ENCODE assay signal across 9 cellular contexts in genomic region chr13:110306960-110307696, GRCh38. TPM values are rescaled to one million over a fixed set of nuclear protein-coding genes. Genes with fewer than 3 reads are reported as not detected.
DNase-seq lines count a peak whose midpoint lies in the region; ATAC-seq, FAIRE-seq and TF ChIP-seq lines count a peak whose summit lies in the region.
"Had no signal": no experiment of that assay in that cellular context is flagged by ENCODE, and none has a peak within 500 bp of the region (broad histone marks: within the 10 kb centered on the region; RNA-seq: fewer than 3 reads in every experiment).

COL4A1 (minus strand) TSS chr13:110307157; CDS start chr13:110307027, 130 bp downstream.
COL4A2 (plus strand) TSS chr13:110307284; CDS start chr13:110307904, 620 bp downstream.

- H3K27ac Mint-ChIP-seq in natural killer cell treated with Interleukin-12 subunit alpha and Interleukin-12 subunit beta and Interleukin-15 and Interleukin-18, amount 100 ng/mL, for 72 hours = no peak within 1 kb of the TSS
- H3K27ac Mint-ChIP-seq in effector memory CD8-positive, alpha-beta T cell = no peak within 1 kb of the TSS
- H3K27ac Mint-ChIP-seq: activated B cell treated with CpG ODN at 0.5 μM for 24 hours had no signal

- FAIRE-seq in HepG2 (lab: Jason Lieb, UNC) (no peak), endothelial cell of umbilical vein (lab: Jason Lieb, UNC) (no peak)

- peaks cover 48 to 59% of the 10 kb centered on the region in 2 donors for H3K27me3 Mint-ChIP-seq in natural killer cell treated with Interleukin-12 subunit alpha and Interleukin-12 subunit beta and Interleukin-15 and Interleukin-18, amount 100 ng/mL, for 72 hours
- peaks cover 51 to 81% of the 10 kb centered on the region in 2 donors for H3K27me3 Mint-ChIP-seq in effector memory CD8-positive, alpha-beta T cell

- no peaks in the 10 kb centered on the region for H3K79me2 ChIP-seq in HepG2 (ENCODE audit: insufficient read depth, low read length)
- H3K79me2 ChIP-seq in endothelial cell of umbilical vein (ENCODE audit: control insufficient read depth, insufficient read depth, low read length) = peaks cover 93% of the 10 kb centered on the region

- H3K4me1 Mint-ChIP-seq in natural killer cell treated with Interleukin-12 subunit alpha and Interleukin-12 subunit beta and Interleukin-15 and Interleukin-18, amount 100 ng/mL, for 72 hours (ENCODE audit: low read depth in 2 of 2) = peaks cover 0 to 2% of the 10 kb centered on the region in 2 donors
- H3K4me1 Mint-ChIP-seq in effector memory CD8-positive, alpha-beta T cell (ENCODE audit: low read depth in 2 of 2) = peaks cover 0 to 2% of the 10 kb centered on the region in 2 donors

- no peak within 1 kb of the TSS for H3K4me3 Mint-ChIP-seq in natural killer cell treated with Interleukin-12 subunit alpha and Interleukin-12 subunit beta and Interleukin-15 and Interleukin-18, amount 100 ng/mL, for 72 hours
- no peak within 1 kb of the TSS for H3K4me3 Mint-ChIP-seq in effector memory CD8-positive, alpha-beta T cell
- H3K4me3 Mint-ChIP-seq: activated B cell treated with CpG ODN at 0.5 μM for 24 hours had no signal

- no peaks in the 10 kb centered on the region for H3K36me3 Mint-ChIP-seq in natural killer cell treated with Interleukin-12 subunit alpha and Interleukin-12 subunit beta and Interleukin-15 and Interleukin-18, amount 100 ng/mL, for 72 hours
- no peaks in the 10 kb centered on the region for H3K36me3 Mint-ChIP-seq in effector memory CD8-positive, alpha-beta T cell (ENCODE audit: insufficient read depth)

- no peak for DNase-seq in HepG2 (ENCODE audit: low spot score)
- peak; percentile 66 for DNase-seq in endothelial cell of umbilical vein (ENCODE audit: low read depth, low spot score)
- DNase-seq in mucosa of gallbladder (ENCODE audit: low spot score) = peak; percentile 69
- no peak for DNase-seq in NK-92 treated with Interleukin-12 subunit alpha and Interleukin-12 subunit beta, amount 100 ng/mL, for 24 hours (lab: John Stamatoyannopoulos, UW)
- DNase-seq in natural killer cell treated with Interleukin-12 subunit alpha and Interleukin-12 subunit beta and Interleukin-15 and Interleukin-18, amount 100 ng/mL, for 72 hours (ENCODE audit: low spot score) = no peak
- DNase-seq in effector memory CD8-positive, alpha-beta T cell = no peak
- DNase-seq: activated B cell treated with CpG ODN at 0.5 μM for 24 hours had no signal

- peak within 1 kb of the TSS; percentile 32 to 55 (median 45) for H3K4me3 ChIP-seq in liver (ENCODE audit: low read depth in 1 of 3, low read length in 3 of 3)
- H3K4me3 ChIP-seq in HepG2 (replicated peaks in 1 of 3; ENCODE audit: insufficient read depth in 1 of 3, low read depth in 2 of 3, low read length in 3 of 3) = no peak within 1 kb of the TSS
- peak within 1 kb of the TSS; percentile 64 to 83 (median 71) for H3K4me3 ChIP-seq in endothelial cell of umbilical vein (replicated peaks in 1 of 3; ENCODE audit: insufficient read depth in 1 of 3, low read depth in 1 of 3, low read length in 3 of 3)

- ATAC-seq in HepG2 (no peak), HG02588 (IDR thresholded peaks at IDR 0.05; ENCODE audit: unreplicated experiment) (no peak)
- ATAC-seq in natural killer cell treated with Interleukin-12 subunit alpha and Interleukin-12 subunit beta and Interleukin-15 and Interleukin-18, amount 100 ng/mL, for 72 hours = no peak
- no peak for ATAC-seq in effector memory CD8-positive, alpha-beta T cell (replicated peaks)

- H3K9ac ChIP-seq in liver (ENCODE audit: low read depth in 1 of 2, low read length in 2 of 2) = peak within 1 kb of the TSS; percentile 11 to 36
- no peak within 1 kb of the TSS for H3K9ac ChIP-seq in HepG2 (ENCODE audit: insufficient read depth, low read depth, low read length)
- H3K9ac ChIP-seq in endothelial cell of umbilical vein (replicated peaks; ENCODE audit: extremely low read depth, insufficient read depth, low read length) = peak within 1 kb of the TSS; percentile 74

- WGBS in liver = 2% methylated on average over 89 of the region's 89 CpGs
- WGBS in HepG2 (ENCODE audit: low lambda C conversion rate) = 71% methylated on average over 11 of the region's 89 CpGs

- H3K36me3 ChIP-seq in liver (ENCODE audit: control insufficient read depth in 4 of 4, insufficient read depth in 3 of 4, low read depth in 1 of 4, low read length in 3 of 4) (no peaks in the 10 kb centered on the region), HepG2 (replicated peaks in 1 of 2; ENCODE audit: control insufficient read depth in 1 of 2, insufficient read depth in 2 of 2, low read length in 2 of 2) (no peaks in the 10 kb centered on the region), endothelial cell of umbilical vein (ENCODE audit: control insufficient read depth in 2 of 2, extremely low read depth in 1 of 2, insufficient read depth in 2 of 2, low read length in 2 of 2) (peaks cover 2 to 7% of the 10 kb centered on the region in 2 experiments)

- no peak for TF ChIP-seq RAD21 in liver (IDR thresholded peaks at IDR 0.05)
- TF ChIP-seq RAD21 in HepG2 (CRISPR knock-in tag; IDR thresholded peaks at IDR 0.05) = no peak

- H4K20me1 ChIP-seq in HepG2 (ENCODE audit: insufficient read depth, low read length) = no peaks in the 10 kb centered on the region
- H4K20me1 ChIP-seq in endothelial cell of umbilical vein (replicated peaks; ENCODE audit: control insufficient read depth, extremely low read depth, insufficient read depth, low read length) = no peaks in the 10 kb centered on the region

- no TSS peak for BruUV-seq in HepG2 (replicated peaks; lab: Mats Ljungman, UMichigan)
- TSS peak; percentile 42 for BruUV-seq in endothelial cell of umbilical vein (replicated peaks; lab: Mats Ljungman, UMichigan)

- no peaks in the 10 kb centered on the region for H3K9me1 ChIP-seq in endothelial cell of umbilical vein (replicated peaks; ENCODE audit: control insufficient read depth, extremely low read depth, insufficient read depth, low read length)

- H2AFZ ChIP-seq in HepG2 (ENCODE audit: low read length) (no peak within 1 kb of the TSS), endothelial cell of umbilical vein (ENCODE audit: low read depth, low read length) (no peak within 1 kb of the TSS)

- in situ Hi-C loops in HepG2 (cut with HindIII; ENCODE audit: extremely low pct_ligation_motif_present, low pct_unique_long_range_greater_than_20kb) = no loop called here

- no peak for TF ChIP-seq EP300 in HepG2 (IDR thresholded peaks at IDR 0.05; ENCODE audit: low read depth in 2 of 2, low read length in 2 of 2)
- no peak for TF ChIP-seq EP300 in HepG2 (CRISPR knock-in tag; IDR thresholded peaks at IDR 0.05; ENCODE audit: borderline replicate concordance)

- H3K9me3 ChIP-seq in liver (ENCODE audit: control insufficient read depth in 4 of 4, low read length in 3 of 4) = no peaks in the 10 kb centered on the region
- H3K9me3 ChIP-seq in HepG2 (ENCODE audit: low read length) = no peaks in the 10 kb centered on the region
- H3K9me3 ChIP-seq in endothelial cell of umbilical vein (replicated peaks; ENCODE audit: control insufficient read depth, insufficient read depth, low read length) = no peaks in the 10 kb centered on the region

- intact Hi-C loops in HepG2 (cut with micrococcal nuclease; ENCODE audit: unreplicated experiment) (no loop called here), endothelial cell of umbilical vein (cut with micrococcal nuclease) (loop anchor here (1.0 to 2.0 kb wide), 6 partner anchors 9 to 85 kb away; no protein-coding TSS in a partner anchor)

- dilution Hi-C loops in endothelial cell of umbilical vein (cut with MboI; ENCODE audit: extremely low pct_ligation_motif_present, low sequenced_read_pairs) = no loop called here

- no peaks in the 10 kb centered on the region for H3K9me3 Mint-ChIP-seq in natural killer cell treated with Interleukin-12 subunit alpha and Interleukin-12 subunit beta and Interleukin-15 and Interleukin-18, amount 100 ng/mL, for 72 hours
- H3K9me3 Mint-ChIP-seq in effector memory CD8-positive, alpha-beta T cell = no peaks in the 10 kb centered on the region
- H3K9me3 Mint-ChIP-seq: activated B cell treated with CpG ODN at 0.5 μM for 24 hours had no signal

- H3K4me2 ChIP-seq in HepG2 (ENCODE audit: low read depth, low read length) = no peak within 1 kb of the TSS
- peak within 1 kb of the TSS; percentile 79 for H3K4me2 ChIP-seq in endothelial cell of umbilical vein (ENCODE audit: insufficient read depth, low read length)

- TF ChIP-seq POLR2A in HepG2 (IDR thresholded peaks at IDR 0.05; ENCODE audit: insufficient read depth in 1 of 2, low read depth in 2 of 2, low read length in 2 of 2) (no peak), endothelial cell of umbilical vein (IDR thresholded peaks at IDR 0.05; ENCODE audit: low read depth, low read length) (peak; percentile 92)

- H3K4me1 ChIP-seq in liver (ENCODE audit: control insufficient read depth in 4 of 4, insufficient read depth in 4 of 4, low read length in 3 of 4) (peaks cover 3 to 33% (median 20%) of the 10 kb centered on the region in 4 donors), HepG2 (ENCODE audit: insufficient read depth, low read length) (peaks cover 11% of the 10 kb centered on the region), endothelial cell of umbilical vein (ENCODE audit: control insufficient read depth, extremely low read depth, insufficient read depth, low read length) (peaks cover 69% of the 10 kb centered on the region)

- POLR2A ChIA-PET in HepG2 (lab: Yijun Ruan, JAX) = no interaction called here
- POLR2A ChIA-PET in endothelial cell of umbilical vein (lab: Charles Lee) = interaction anchor here (0.9 to 1.2 kb wide), 2 partner anchors 16 to 40 kb away, joined by 3 to 4 read pairs; no protein-coding TSS in a partner anchor

- peak within 1 kb of the TSS; percentile 79 to 82 for H3K27ac ChIP-seq in liver (ENCODE audit: low read depth in 1 of 2, low read length in 2 of 2)
- H3K27ac ChIP-seq in HepG2 (ENCODE audit: extremely low read length, insufficient read depth, low read length) = no peak within 1 kb of the TSS
- H3K27ac ChIP-seq in endothelial cell of umbilical vein (ENCODE audit: insufficient read depth, low read depth, low read length) = peak within 1 kb of the TSS; percentile 59

- TF ChIP-seq CTCF in liver (IDR thresholded peaks at IDR 0.05; ENCODE audit: low read depth, low read length, missing input control) = no peak
- TF ChIP-seq CTCF in HepG2 (CRISPR knock-in tag; IDR thresholded peaks at IDR 0.05) = no peak
- TF ChIP-seq CTCF in endothelial cell of umbilical vein (IDR thresholded peaks at IDR 0.05; ENCODE audit: extremely low read depth in 1 of 2, insufficient read depth in 1 of 2, low read depth in 1 of 2, low read length in 2 of 2) = no peak

- CTCF ChIA-PET in HepG2 (lab: Yijun Ruan, JAX; ENCODE audit: low intra/inter-chr PET ratio, low total read pairs) = no interaction called here
- CTCF ChIA-PET in endothelial cell of umbilical vein (lab: Charles Lee) = interaction anchor here (0.9 to 5.0 kb wide), 16 partner anchors 8 to 104 kb away, joined by 3 to 43 read pairs (median 6); no protein-coding TSS in a partner anchor

- H3K27me3 ChIP-seq in liver (ENCODE audit: control insufficient read depth in 4 of 4, insufficient read depth in 4 of 4, low read length in 3 of 4) (peaks cover 3 to 21% (median 9%) of the 10 kb centered on the region in 4 donors), HepG2 (ENCODE audit: control insufficient read depth in 1 of 2, insufficient read depth in 2 of 2, low read length in 2 of 2) (peaks cover 6 to 58% of the 10 kb centered on the region in 2 experiments; a peak in 3 of 5 replicates), endothelial cell of umbilical vein (ENCODE audit: control insufficient read depth in 2 of 2, insufficient read depth in 2 of 2, low read length in 2 of 2) (no peaks in the 10 kb centered on the region)

RNA-seq across cellular contexts. Expression of gene COL4A1, which starts in this region (rescaled TPM):
- total RNA-seq in liver (10 to 100 TPM; 41.0 to 68.5 TPM), HepG2 (2016; rRNA removed; fragmentation: Illumina TruSeq; extraction: Trizol) (not detected in 2 replicates), endothelial cell of umbilical vein (1,119 and 1,341 TPM in 2 replicates), mucosa of gallbladder (347 TPM)
- polyA plus RNA-seq in liver (10 to 100 TPM in 1 of 2 donors, 1 to 10 TPM in 1; 5.0 to 34.7 TPM), HepG2 (2011; rRNA removed) (0.03 TPM in 1 of 2 replicates, not detected in the other), endothelial cell of umbilical vein (379 and 384 TPM in 2 replicates)
- not detected in 2 replicates for total RNA-seq in HepG2 (2016; cell fraction: cytosol; rRNA removed; fragmentation: Illumina TruSeq; extraction: Trizol; ENCODE audit: low read depth)
- not detected in 2 replicates for total RNA-seq in HepG2 (2016; cell fraction: insoluble cytoplasmic fraction; rRNA removed; fragmentation: Illumina TruSeq; extraction: Trizol)
- not detected in 2 replicates for total RNA-seq in HepG2 (2016; cell fraction: membrane; rRNA removed; fragmentation: Illumina TruSeq; extraction: Trizol)
- total RNA-seq in HepG2 (2016; cell fraction: nucleus; rRNA removed; fragmentation: Illumina TruSeq; extraction: Trizol) = not detected in 2 replicates
- polyA plus RNA-seq in HepG2 (2011; cell fraction: cytosol; rRNA removed) = not detected in 2 replicates
- polyA plus RNA-seq in HepG2 (2011; cell fraction: nucleus; rRNA removed) = 0.05 TPM in 1 of 2 replicates, not detected in the other
- not detected in 2 replicates for polyA plus RNA-seq in HepG2 (2012)
- not detected in 2 replicates for polyA plus RNA-seq in HepG2 (2016; cell fraction: cytosol; fragmentation: Illumina TruSeq; extraction: Trizol; ENCODE audit: low read depth)
- polyA plus RNA-seq in HepG2 (2016; cell fraction: insoluble cytoplasmic fraction; fragmentation: Illumina TruSeq; extraction: Trizol; ENCODE audit: low read depth) = not detected in 2 replicates
- not detected in 2 replicates for polyA plus RNA-seq in HepG2 (2016; cell fraction: membrane; fragmentation: Illumina TruSeq; extraction: Trizol; ENCODE audit: low read depth)
- not detected in 2 replicates for polyA plus RNA-seq in HepG2 (2016; cell fraction: nucleus; fragmentation: Illumina TruSeq; extraction: Trizol; ENCODE audit: insufficient read depth, low read depth)
- polyA minus RNA-seq in HepG2 (2011; rRNA and poly(A)+ RNA removed; ENCODE audit: low replicate concordance) = 10.2 TPM in 1 of 2 replicates, not detected in the other
- not detected in 2 replicates for polyA minus RNA-seq in HepG2 (2011; cell fraction: cytosol; rRNA and poly(A)+ RNA removed)
- 0.13 TPM in 1 of 2 replicates, not detected in the other for polyA minus RNA-seq in HepG2 (2011; cell fraction: nucleus; rRNA and poly(A)+ RNA removed)
- 305 and 353 TPM in 2 replicates for polyA plus RNA-seq in endothelial cell of umbilical vein (2011; cell fraction: cytosol; rRNA removed)
- 509 and 510 TPM in 2 replicates for polyA plus RNA-seq in endothelial cell of umbilical vein (2011; cell fraction: nucleus; rRNA removed)
- polyA plus RNA-seq in endothelial cell of umbilical vein (2012) = 493 and 639 TPM in 2 replicates
- polyA minus RNA-seq in endothelial cell of umbilical vein = 611 and 680 TPM in 2 replicates
- polyA minus RNA-seq in endothelial cell of umbilical vein (2011; cell fraction: cytosol; rRNA and poly(A)+ RNA removed) = 2.3 TPM
- polyA minus RNA-seq in endothelial cell of umbilical vein (2011; cell fraction: nucleus; rRNA and poly(A)+ RNA removed) = 490 and 493 TPM in 2 replicates
- total RNA-seq in natural killer cell treated with Interleukin-12 subunit alpha and Interleukin-12 subunit beta and Interleukin-15 and Interleukin-18, amount 100 ng/mL, for 72 hours = not detected
- total RNA-seq: activated B cell treated with CpG ODN at 0.5 μM for 24 hours had no signal

RNA-seq across cellular contexts. Expression of gene COL4A2, which starts in this region (rescaled TPM):
- total RNA-seq in liver (10 to 100 TPM; 40.0 to 45.2 TPM), HepG2 (2016; rRNA removed; fragmentation: Illumina TruSeq; extraction: Trizol) (0.15 and 0.22 TPM in 2 replicates), endothelial cell of umbilical vein (792 and 935 TPM in 2 replicates), mucosa of gallbladder (332 TPM)
- polyA plus RNA-seq in liver (10 to 100 TPM in 1 of 2 donors, 1 to 10 TPM in 1; 8.0 to 40.7 TPM), HepG2 (2011; rRNA removed) (1.0 and 1.9 TPM in 2 replicates), endothelial cell of umbilical vein (940 and 1,366 TPM in 2 replicates)
- not detected in 2 replicates for total RNA-seq in HepG2 (2016; cell fraction: cytosol; rRNA removed; fragmentation: Illumina TruSeq; extraction: Trizol; ENCODE audit: low read depth)
- 0.15 and 0.35 TPM in 2 replicates for total RNA-seq in HepG2 (2016; cell fraction: insoluble cytoplasmic fraction; rRNA removed; fragmentation: Illumina TruSeq; extraction: Trizol)
- total RNA-seq in HepG2 (2016; cell fraction: membrane; rRNA removed; fragmentation: Illumina TruSeq; extraction: Trizol) = not detected in 2 replicates
- 1.3 TPM in 1 of 2 replicates, not detected in the other for total RNA-seq in HepG2 (2016; cell fraction: nucleus; rRNA removed; fragmentation: Illumina TruSeq; extraction: Trizol)
- 0.56 and 1.6 TPM in 2 replicates for polyA plus RNA-seq in HepG2 (2011; cell fraction: cytosol; rRNA removed)
- polyA plus RNA-seq in HepG2 (2011; cell fraction: nucleus; rRNA removed) = 1.2 and 4.2 TPM in 2 replicates
- polyA plus RNA-seq in HepG2 (2012) = 0.25 and 0.92 TPM in 2 replicates
- polyA plus RNA-seq in HepG2 (2016; cell fraction: cytosol; fragmentation: Illumina TruSeq; extraction: Trizol; ENCODE audit: low read depth) = 0.21 TPM in 1 of 2 replicates, not detected in the other
- 0.19 and 0.68 TPM in 2 replicates for polyA plus RNA-seq in HepG2 (2016; cell fraction: insoluble cytoplasmic fraction; fragmentation: Illumina TruSeq; extraction: Trizol; ENCODE audit: low read depth)
- 0.21 and 0.27 TPM in 2 replicates for polyA plus RNA-seq in HepG2 (2016; cell fraction: membrane; fragmentation: Illumina TruSeq; extraction: Trizol; ENCODE audit: low read depth)
- 0.37 TPM in 1 of 2 replicates, not detected in the other for polyA plus RNA-seq in HepG2 (2016; cell fraction: nucleus; fragmentation: Illumina TruSeq; extraction: Trizol; ENCODE audit: insufficient read depth, low read depth)
- 3.0 and 8.4 TPM in 2 replicates for polyA minus RNA-seq in HepG2 (2011; rRNA and poly(A)+ RNA removed; ENCODE audit: low replicate concordance)
- polyA minus RNA-seq in HepG2 (2011; cell fraction: cytosol; rRNA and poly(A)+ RNA removed) = 0.97 and 1.9 TPM in 2 replicates
- polyA minus RNA-seq in HepG2 (2011; cell fraction: nucleus; rRNA and poly(A)+ RNA removed) = 0.75 and 1.4 TPM in 2 replicates
- polyA plus RNA-seq in endothelial cell of umbilical vein (2011; cell fraction: cytosol; rRNA removed) = 563 and 570 TPM in 2 replicates
- 716 and 1,073 TPM in 2 replicates for polyA plus RNA-seq in endothelial cell of umbilical vein (2011; cell fraction: nucleus; rRNA removed)
- polyA plus RNA-seq in endothelial cell of umbilical vein (2012) = 398 and 736 TPM in 2 replicates
- 769 and 809 TPM in 2 replicates for polyA minus RNA-seq in endothelial cell of umbilical vein
- 4.8 TPM for polyA minus RNA-seq in endothelial cell of umbilical vein (2011; cell fraction: cytosol; rRNA and poly(A)+ RNA removed)
- polyA minus RNA-seq in endothelial cell of umbilical vein (2011; cell fraction: nucleus; rRNA and poly(A)+ RNA removed) = 669 and 809 TPM in 2 replicates
- not detected for total RNA-seq in natural killer cell treated with Interleukin-12 subunit alpha and Interleukin-12 subunit beta and Interleukin-15 and Interleukin-18, amount 100 ng/mL, for 72 hours
- total RNA-seq: activated B cell treated with CpG ODN at 0.5 μM for 24 hours had no signal

Comparison
In these comparisons a context has a peak if more than half of its experiments do, and no peak if none do; other contexts are left out.
1. RNA of gene COL4A1 (total RNA-seq): 1,119 to 1,341 TPM in endothelial cell of umbilical vein, 347 TPM in mucosa of gallbladder (single experiment) and 41.0 to 68.5 TPM in liver; not detected in HepG2 and not detected in natural killer cell treated with Interleukin-12 subunit alpha and Interleukin-12 subunit beta and Interleukin-15 and Interleukin-18, amount 100 ng/mL, for 72 hours; every median in the first group is over 10 times any median in the second.
2. RNA of gene COL4A2 (total RNA-seq): 792 to 935 TPM in endothelial cell of umbilical vein, 332 TPM in mucosa of gallbladder (single experiment) and 40.0 to 45.2 TPM in liver; 0.15 to 1.3 TPM in HepG2 and not detected in natural killer cell treated with Interleukin-12 subunit alpha and Interleukin-12 subunit beta and Interleukin-15 and Interleukin-18, amount 100 ng/mL, for 72 hours; every median in the first group is over 10 times any median in the second.
3. RNA of gene COL4A1 (polyA plus RNA-seq): 305 to 639 TPM in endothelial cell of umbilical vein; 5.0 to 34.7 TPM in liver and 0.03 to 0.05 TPM in HepG2; every median in the first group is over 4 times any median in the second.
4. RNA of gene COL4A2 (polyA plus RNA-seq): 398 to 1,366 TPM in endothelial cell of umbilical vein; 8.0 to 40.7 TPM in liver and 0.19 to 4.2 TPM in HepG2; every median in the first group is over 4 times any median in the second.
5. H3K4me3 ChIP-seq: peak in liver (3 of 3) and endothelial cell of umbilical vein (3 of 3); none in HepG2 (0 of 3).
6. DNase-seq: peak in endothelial cell of umbilical vein (single experiment) and mucosa of gallbladder (single experiment); none in HepG2 (single experiment), NK-92 treated with Interleukin-12 subunit alpha and Interleukin-12 subunit beta, amount 100 ng/mL, for 24 hours (single experiment), natural killer cell treated with Interleukin-12 subunit alpha and Interleukin-12 subunit beta and Interleukin-15 and Interleukin-18, amount 100 ng/mL, for 72 hours (single experiment) and effector memory CD8-positive, alpha-beta T cell (0 of 3).